12 cellular contexts compared by ENCODE assay signal in the genomic region with DNA sequence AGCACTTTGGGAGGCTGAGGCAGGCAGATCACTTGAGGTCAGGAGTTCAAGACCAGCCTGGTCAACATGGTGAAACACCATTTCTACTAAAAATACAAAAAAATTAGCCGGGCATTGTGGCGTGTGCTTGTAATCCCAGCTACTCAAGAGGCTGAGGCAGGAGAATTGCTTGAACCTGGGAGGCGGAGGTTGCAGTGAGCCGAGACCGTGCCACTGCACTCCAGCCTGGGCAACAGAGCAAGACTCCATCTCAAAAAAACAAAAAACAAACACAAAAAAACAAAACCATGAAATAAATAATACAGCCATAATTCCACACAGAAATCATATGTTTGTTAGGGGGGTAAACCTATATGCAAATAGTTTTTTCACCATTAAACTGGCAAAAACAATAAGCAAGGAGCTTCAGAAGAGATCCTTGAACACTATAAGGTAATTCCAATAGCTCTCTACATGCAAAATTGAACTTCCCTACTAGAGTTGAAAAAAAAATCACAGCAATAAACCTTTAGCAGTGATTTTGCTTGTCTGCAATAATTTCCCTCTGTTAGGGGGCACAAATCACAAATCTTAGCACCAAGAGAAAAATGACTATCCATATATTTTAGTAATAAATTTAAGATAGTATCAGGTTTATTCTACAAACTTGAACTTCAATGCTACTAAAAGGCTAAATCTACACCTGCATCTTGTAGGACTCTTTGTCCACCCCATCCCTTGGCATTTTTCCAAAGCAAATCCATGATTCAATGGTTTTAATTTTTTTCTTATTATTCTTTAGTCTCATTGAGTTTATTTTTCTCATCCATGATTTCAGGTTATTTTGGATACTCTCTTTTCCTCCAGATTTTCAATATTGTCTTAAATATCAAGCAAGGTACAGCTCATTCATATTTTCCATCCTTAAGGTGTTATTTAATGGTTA. TPM values are rescaled to one million over a fixed set of nuclear protein-coding genes. Genes with fewer than 3 reads are reported as not detected.
DNase-seq lines count a peak whose midpoint lies in the region; ATAC-seq, FAIRE-seq and TF ChIP-seq lines count a peak whose summit lies in the region.
"Had no signal": no experiment of that assay in that cellular context is flagged by ENCODE, and none has a peak within 500 bp of the region (broad histone marks: within the 10 kb centered on the region; RNA-seq: fewer than 3 reads in every experiment).

No MANE protein-coding gene starts in this region.

- H3K79me1 ChIP-seq in H1 (ENCODE audit: low read depth, low read length): no peaks in the 10 kb centered on the region

- no peaks in the 10 kb centered on the region for H3K9me3 Mint-ChIP-seq in activated T-cell treated with anti-CD3 and anti-CD28 coated beads, Interleukin-2, amount 50 U/mL, for 4 hours

- TF ChIP-seq EP300 in H1 (IDR thresholded peaks at IDR 0.05; ENCODE audit: borderline replicate concordance in 1 of 2, low read depth in 2 of 2, low read length in 2 of 2): no peak

- peaks cover 2% of the 10 kb centered on the region for H3K23me2 ChIP-seq in H1 (ENCODE audit: low read depth, low read length)

- no peak overlapping the region for H2BK12ac ChIP-seq in H1 (ENCODE audit: low read depth, low read length)

- no peak overlapping the region for H4K5ac ChIP-seq in H1 (ENCODE audit: insufficient read length, low read depth, low read length)

- no peaks in the 10 kb centered on the region for H3K9me3 ChIP-seq in H1 (ENCODE audit: insufficient read depth in 2 of 2, low read depth in 1 of 2, low read length in 1 of 2)
- H3K9me3 ChIP-seq in skeletal muscle satellite cell (replicated peaks; ENCODE audit: low read length): no peaks in the 10 kb centered on the region
- H3K9me3 ChIP-seq: colonic mucosa had no signal

- H3K36me3 ChIP-seq in H1 (ENCODE audit: control insufficient read depth in 2 of 4, insufficient read depth in 4 of 4, low read length in 3 of 4): peaks cover 0 to 4% (median 0%) of the 10 kb centered on the region in 4 experiments; a peak in 1 of 8 replicates
- H3K36me3 ChIP-seq in skeletal muscle satellite cell (ENCODE audit: insufficient read depth, low read length): peaks cover 3% of the 10 kb centered on the region
- H3K36me3 ChIP-seq: colonic mucosa had no signal

- peaks cover 67 to 94% of the 10 kb centered on the region in 2 experiments for H3K79me2 ChIP-seq in H1 (ENCODE audit: control insufficient read depth in 1 of 2, insufficient read depth in 2 of 2, low read length in 2 of 2)

- no peak overlapping the region for H3K4ac ChIP-seq in H1 (replicated peaks; ENCODE audit: insufficient read length, low read depth, low read length)

- FAIRE-seq in H1 (lab: Jason Lieb, UNC): no peak

- no peak for TF ChIP-seq RAD21 in H1 (IDR thresholded peaks at IDR 0.05 in 1 of 2, conservative IDR thresholded peaks at IDR 0.05 in 1 of 2; ENCODE audit: low read depth in 2 of 2, low read length in 2 of 2)

- no peak overlapping the region for H3K23ac ChIP-seq in H1 (ENCODE audit: insufficient read length)

- H4K8ac ChIP-seq in H1 (ENCODE audit: extremely low read depth, insufficient read depth, low read length): no peak overlapping the region

- H2BK20ac ChIP-seq in H1 (ENCODE audit: low read length): no peak overlapping the region

- peaks cover 59% of the 10 kb centered on the region for H3K4me1 Mint-ChIP-seq in activated T-cell treated with anti-CD3 and anti-CD28 coated beads, Interleukin-2, amount 50 U/mL, for 4 hours (ENCODE audit: low read depth)

- H3K4me3 ChIP-seq in H1 (ENCODE audit: extremely low read depth in 1 of 4, insufficient read depth in 2 of 4, low read depth in 3 of 4, low read length in 4 of 4) (peak overlapping the region in 1 of 4 experiments; percentile 99; a peak in 2 of 8 replicates), skeletal muscle satellite cell (ENCODE audit: low read length) (no peak overlapping the region)
- H3K4me3 ChIP-seq: colonic mucosa had no signal

- peaks cover 28% of the 10 kb centered on the region for H3K36me3 Mint-ChIP-seq in activated T-cell treated with anti-CD3 and anti-CD28 coated beads, Interleukin-2, amount 50 U/mL, for 4 hours (ENCODE audit: insufficient read depth)

- H3K27me3 Mint-ChIP-seq in activated T-cell treated with anti-CD3 and anti-CD28 coated beads, Interleukin-2, amount 50 U/mL, for 4 hours (ENCODE audit: low read depth): no peaks in the 10 kb centered on the region

- H2AFZ ChIP-seq in H1 (ENCODE audit: low read length): no peak overlapping the region

- peak overlapping the region; percentile 99 for H3K4me3 Mint-ChIP-seq in activated T-cell treated with anti-CD3 and anti-CD28 coated beads, Interleukin-2, amount 50 U/mL, for 4 hours

- no peak overlapping the region for H2BK120ac ChIP-seq in H1 (replicated peaks; ENCODE audit: low read depth, low read length)

- H4K91ac ChIP-seq in H1 (replicated peaks; ENCODE audit: insufficient read length, low read length): no peak overlapping the region

- H3K14ac ChIP-seq in H1 (ENCODE audit: insufficient read length): no peak overlapping the region

- no peak for TF ChIP-seq CTCF in H1 (IDR thresholded peaks at IDR 0.05; ENCODE audit: control extremely low read depth in 1 of 3, insufficient read depth in 1 of 3, low read depth in 1 of 3, low read length in 3 of 3)

- intact Hi-C loops in posterior cingulate gyrus (cut with DNase I): no loop called here

- H3K18ac ChIP-seq in H1 (ENCODE audit: extremely low read depth, low read length): no peak overlapping the region

- H3K27ac ChIP-seq in H1 (ENCODE audit: low read depth, low read length): no peak overlapping the region
- H3K27ac ChIP-seq: colonic mucosa, foreskin keratinocyte had no signal

- H3K27me3 ChIP-seq in H1 (replicated peaks in 1 of 4; ENCODE audit: control insufficient read depth in 3 of 4, extremely low read depth in 1 of 4, insufficient read depth in 3 of 4, low read length in 3 of 4) (no peaks in the 10 kb centered on the region), skeletal muscle satellite cell (ENCODE audit: control insufficient read depth, insufficient read depth, low read length) (no peaks in the 10 kb centered on the region)
- H3K27me3 ChIP-seq: colonic mucosa, foreskin keratinocyte had no signal

- H3K4me1 ChIP-seq in H1 (replicated peaks in 1 of 4; ENCODE audit: control insufficient read depth in 3 of 4, insufficient read depth in 4 of 4, low read length in 3 of 4) (peaks cover 0 to 14% (median 1%) of the 10 kb centered on the region in 4 experiments; a peak in 1 of 7 replicates), skeletal muscle satellite cell (ENCODE audit: control insufficient read depth, insufficient read depth, low read length) (peaks cover 28% of the 10 kb centered on the region)

- CTCF ChIA-PET in H1 (lab: Charles Lee; ENCODE audit: partially characterized antibody): interaction anchor here (0.7 to 1.0 kb wide), 2 partner anchors 92 to 189 kb away, joined by 3 read pairs; no protein-coding TSS in a partner anchor

- H3K4me2 ChIP-seq in H1 (ENCODE audit: insufficient read depth in 1 of 2, low read depth in 2 of 2, low read length in 2 of 2): peak overlapping the region; percentile 71 to 80; a peak in 3 of 4 replicates
- H3K4me2 ChIP-seq in skeletal muscle satellite cell (ENCODE audit: low read length): peak overlapping the region; percentile 45

- WGBS in H1 (ENCODE audit: extremely low coverage in 1 of 2, insufficient coverage in 1 of 2, insufficient read length in 1 of 2, insufficient replicate concordance in 2 of 2, low coverage in 1 of 2, low lambda C conversion rate in 2 of 2, missing lambda C conversion rate in 1 of 2), 2 experiments: 96% methylated on average over 5 of the region's 5 CpGs; no CpG with 5 or more reads in 1 of the 2 experiments

- no peak overlapping the region for H2AK5ac ChIP-seq in H1 (ENCODE audit: low read depth, low read length)

- peaks cover 21 to 40% of the 10 kb centered on the region in 2 experiments for H4K20me1 ChIP-seq in H1 (replicated peaks in 1 of 2; ENCODE audit: control insufficient read depth in 1 of 2, insufficient read depth in 2 of 2, low read length in 2 of 2)

- POLR2A ChIA-PET in H1 (lab: Charles Lee; ENCODE audit: partially characterized antibody): interaction anchor here (1.0 to 1.5 kb wide), 4 partner anchors 13 to 35 kb away, joined by 3 to 4 read pairs (median 3); no protein-coding TSS in a partner anchor

- ATAC-seq in activated T-cell treated with anti-CD3 and anti-CD28 coated beads, Interleukin-2, amount 50 U/mL, for 4 hours: no peak
- ATAC-seq: foreskin keratinocyte had no signal

- H3K9ac ChIP-seq in H1 (replicated peaks in 1 of 4; ENCODE audit: extremely low read depth in 1 of 4, low read depth in 3 of 4, low read length in 3 of 4): no peak overlapping the region
- H3K9ac ChIP-seq in skeletal muscle satellite cell (ENCODE audit: low read depth, low read length): no peak overlapping the region

- DNase-seq in activated T-cell treated with anti-CD3 and anti-CD28 coated beads, Interleukin-2, amount 50 U/mL, for 4 hours: no peak
- no peak for DNase-seq in activated T-cell treated with anti-CD3 and anti-CD28 coated beads, Interleukin-2, amount 50 U/mL, for 1 hour
- DNase-seq in NCI-H146 treated with DMSO at 0.1 percent for 48 hours (lab: John Stamatoyannopoulos, UW; ENCODE audit: unreplicated experiment): peak; percentile 16
- no peak for DNase-seq in H1 (ENCODE audit: low read depth in 1 of 2, low spot score in 2 of 2)
- no peak for DNase-seq in CD1c-positive myeloid dendritic cell (ENCODE audit: extremely low spot score)
- no peak for DNase-seq in posterior cingulate gyrus
- DNase-seq in NCI-H2171 (lab: John Stamatoyannopoulos, UW): no peak
- DNase-seq: colonic mucosa, foreskin keratinocyte, GF-D8, NCI-H82 had no signal

- H2BK5ac ChIP-seq in H1 (ENCODE audit: low read depth, low read length): no peak overlapping the region

- no peak for TF ChIP-seq POLR2A in H1 (IDR thresholded peaks at IDR 0.05; ENCODE audit: control extremely low read depth in 1 of 2, low read depth in 2 of 2, low read length in 2 of 2)

- H3K56ac ChIP-seq in H1 (replicated peaks; ENCODE audit: insufficient read length, low read depth, low read length): no peak overlapping the region

- no peak overlapping the region for H2BK15ac ChIP-seq in H1 (ENCODE audit: low read length)

TF ChIP-seq in H1, 55 proteins besides CTCF, POLR2A, EP300 and RAD21 (continues in another document):
- no peak for TF ChIP-seq SAP30 (IDR thresholded peaks at IDR 0.05; ENCODE audit: insufficient read depth, insufficient replicate concordance, low read length)
- TF ChIP-seq JUND (IDR thresholded peaks at IDR 0.05; ENCODE audit: low read length): no peak

RNA-seq across cellular contexts. Expression of a gene that starts 3.9 kb away (rescaled TPM):
- 10 to 100 TPM; 27.3 to 29.6 (median 28.0) TPM for total RNA-seq in activated T-cell treated with anti-CD3 and anti-CD28 coated beads, Interleukin-2, amount 50 U/mL, for 4 hours
- 54.7 and 61.0 TPM in 2 replicates for total RNA-seq in H1 (2021; fragmentation: NEBNext Ultra II Directional; extraction: Animal tissue kit (Norgen Biotek cat#: 25700))
- 14.3 and 22.3 TPM in 2 replicates for polyA plus RNA-seq in H1 (2011; rRNA removed)
- 37.4 TPM for polyA plus RNA-seq in H1 (2011; cell fraction: cytosol; rRNA removed)
- 17.5 TPM for polyA plus RNA-seq in H1 (2011; cell fraction: nucleus; rRNA removed)
- polyA plus RNA-seq in H1 (2012, experiment 1 of 2): 39.1 to 63.7 TPM (median 44.0 TPM) in 4 replicates
- polyA plus RNA-seq in H1 (2012, experiment 2 of 2): 12.5 TPM
- polyA plus RNA-seq in H1 (2013, experiment 1 of 2): 57.3 TPM
- 50.2 TPM for polyA plus RNA-seq in H1 (2013, experiment 2 of 2)
- polyA minus RNA-seq in H1 (2011; rRNA and poly(A)+ RNA removed): 25.1 and 26.8 TPM in 2 replicates
- polyA minus RNA-seq in H1 (2011; cell fraction: cytosol; rRNA and poly(A)+ RNA removed): 20.8 TPM
- polyA minus RNA-seq in H1 (2011; cell fraction: nucleus; rRNA and poly(A)+ RNA removed): 171 TPM
- total RNA-seq in skeletal muscle satellite cell (2012; rRNA removed): 25.1 and 32.2 TPM in 2 replicates
